In the genomic region with DNA sequence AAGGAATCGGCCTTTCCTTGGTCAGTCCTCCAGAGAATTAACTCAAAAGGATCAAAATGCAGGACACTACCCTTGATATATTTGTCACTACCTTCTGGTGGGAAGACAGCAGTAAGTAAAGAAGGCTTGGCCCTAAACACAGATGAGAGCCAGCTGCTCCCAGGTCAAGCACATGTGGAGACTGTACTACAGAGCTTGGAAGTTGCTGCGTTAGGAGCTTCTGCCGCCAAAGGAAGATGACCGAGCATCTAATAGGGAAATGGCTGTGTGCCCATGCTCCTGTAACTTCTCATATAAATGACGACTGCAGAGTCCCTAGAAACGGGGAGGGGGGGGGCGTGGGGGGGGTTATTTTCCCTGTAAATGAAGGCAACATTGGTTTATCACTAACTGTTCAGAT, we compare ENCODE assay signal across 14 cellular contexts.
"Had no signal": no experiment of that assay in that cellular context is flagged by ENCODE, and none has a peak within 500 bp of the region (broad histone marks: within the 10 kb centered on the region; RNA-seq: fewer than 3 reads in every experiment).

No MANE protein-coding gene starts in this region.

- H3K27ac Mint-ChIP-seq: activated CD4-positive, alpha-beta memory T cell treated with anti-CD3 and anti-CD28 coated beads, Interleukin-2, amount 10 ng/mL, durations not matched to agents 7 days and 5 days; activated CD4-positive, alpha-beta T cell treated with anti-CD3 and anti-CD28 coated beads for 36 hours; activated T-cell treated with anti-CD3 and anti-CD28 coated beads, Interleukin-2, amount 50 U/mL, for 72 hours; natural killer cell treated with Interleukin-12 subunit alpha and Interleukin-12 subunit beta and Interleukin-15 and Interleukin-18, amount 100 ng/mL, for 72 hours; stimulated activated naive CD8-positive, alpha-beta T cell treated with anti-CD3 and anti-CD28 coated beads, Interleukin-15, Interleukin-2, amounts not matched to agents 100 ng/mL and 50 ng/mL, for 24 hours; T-cell had no signal

- H3K27ac ChIP-seq: prostate gland, VCaP had no signal

- H3K4me3 Mint-ChIP-seq: activated CD4-positive, alpha-beta memory T cell treated with anti-CD3 and anti-CD28 coated beads, Interleukin-2, amount 10 ng/mL, durations not matched to agents 7 days and 5 days; activated CD4-positive, alpha-beta T cell treated with anti-CD3 and anti-CD28 coated beads for 36 hours; activated T-cell treated with anti-CD3 and anti-CD28 coated beads, Interleukin-2, amount 50 U/mL, for 72 hours; natural killer cell treated with Interleukin-12 subunit alpha and Interleukin-12 subunit beta and Interleukin-15 and Interleukin-18, amount 100 ng/mL, for 72 hours; stimulated activated naive CD8-positive, alpha-beta T cell treated with anti-CD3 and anti-CD28 coated beads, Interleukin-15, Interleukin-2, amounts not matched to agents 100 ng/mL and 50 ng/mL, for 24 hours; T-cell had no signal

- ATAC-seq: activated CD4-positive, alpha-beta T cell treated with anti-CD3 and anti-CD28 coated beads for 36 hours; activated T-cell treated with anti-CD3 and anti-CD28 coated beads, Interleukin-2, amount 50 U/mL, for 72 hours; natural killer cell treated with Interleukin-12 subunit alpha and Interleukin-12 subunit beta and Interleukin-15 and Interleukin-18, amount 100 ng/mL, for 72 hours; T-cell had no signal

- H3K36me3 Mint-ChIP-seq: natural killer cell treated with Interleukin-12 subunit alpha and Interleukin-12 subunit beta and Interleukin-15 and Interleukin-18, amount 100 ng/mL, for 72 hours had no signal

- H3K9me3 ChIP-seq: prostate gland had no signal

- H3K4me1 ChIP-seq: prostate gland had no signal

- H3K27me3 Mint-ChIP-seq: activated CD4-positive, alpha-beta memory T cell treated with anti-CD3 and anti-CD28 coated beads, Interleukin-2, amount 10 ng/mL, durations not matched to agents 7 days and 5 days; activated CD4-positive, alpha-beta T cell treated with anti-CD3 and anti-CD28 coated beads for 36 hours; natural killer cell treated with Interleukin-12 subunit alpha and Interleukin-12 subunit beta and Interleukin-15 and Interleukin-18, amount 100 ng/mL, for 72 hours; stimulated activated naive CD8-positive, alpha-beta T cell treated with anti-CD3 and anti-CD28 coated beads, Interleukin-15, Interleukin-2, amounts not matched to agents 100 ng/mL and 50 ng/mL, for 24 hours; T-cell had no signal

- DNase-seq: activated CD4-positive, alpha-beta memory T cell treated with anti-CD3 and anti-CD28 coated beads, Interleukin-2, amount 10 ng/mL, durations not matched to agents 7 days and 5 days; activated CD4-positive, alpha-beta T cell treated with anti-CD3 and anti-CD28 coated beads for 36 hours; activated CD8-positive, alpha-beta memory T cell treated with anti-CD3 and anti-CD28 coated beads, Interleukin-2, amount 50 U/mL, for 4 hours; activated gamma-delta T cell treated with Interleukin-2 at 50 U/mL for 16 hours; activated T-cell treated with anti-CD3 and anti-CD28 coated beads, Interleukin-2, amount 50 U/mL, for 72 hours; aorta; stimulated activated CD4-positive, alpha-beta T cell treated with anti-CD3 and anti-CD28 coated beads, Interleukin-4, amount 100 ng/mL, for 1 hour; stimulated activated CD8-positive, alpha-beta memory T cell treated with anti-CD3 and anti-CD28 coated beads, Interleukin-4, amount 100 ng/mL, for 48 hours; T-cell; T1000 had no signal

- H3K4me3 ChIP-seq: prostate gland had no signal

- H3K9me3 Mint-ChIP-seq: activated CD4-positive, alpha-beta memory T cell treated with anti-CD3 and anti-CD28 coated beads, Interleukin-2, amount 10 ng/mL, durations not matched to agents 7 days and 5 days; activated T-cell treated with anti-CD3 and anti-CD28 coated beads, Interleukin-2, amount 50 U/mL, for 72 hours; natural killer cell treated with Interleukin-12 subunit alpha and Interleukin-12 subunit beta and Interleukin-15 and Interleukin-18, amount 100 ng/mL, for 72 hours; stimulated activated naive CD8-positive, alpha-beta T cell treated with anti-CD3 and anti-CD28 coated beads, Interleukin-15, Interleukin-2, amounts not matched to agents 100 ng/mL and 50 ng/mL, for 24 hours; T-cell had no signal
